Comparison of ENCODE assay signal across 1 cellular context in the genomic region with DNA sequence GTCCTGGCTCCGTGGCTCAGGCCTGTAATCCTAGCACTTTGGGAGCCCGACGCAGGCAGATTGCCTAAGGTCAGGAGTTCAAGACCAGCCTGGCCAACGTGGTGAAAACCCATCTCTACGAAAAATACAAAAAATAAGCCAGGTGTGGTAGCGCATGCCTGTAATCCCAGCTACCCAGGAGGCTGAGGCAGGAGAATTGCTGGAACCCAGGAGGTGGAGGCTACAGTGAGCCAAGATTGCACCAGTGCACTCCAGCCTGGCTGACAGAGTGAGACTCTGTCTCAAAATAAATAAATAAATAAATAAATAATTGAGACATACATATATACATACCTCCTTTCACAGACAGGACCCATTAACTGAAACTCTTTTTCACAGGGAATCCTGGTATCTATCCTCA.
TF ChIP-seq lines count a peak whose summit lies in the region.

No MANE protein-coding gene starts in this region.

TF ChIP-seq in GM12878, 131 proteins besides CTCF, POLR2A, EP300 and RAD21:
- peak; percentile 19; the same call in 1 of the 2 replicates for TF ChIP-seq FOXK2 (IDR thresholded peaks at IDR 0.05)
TF ChIP-seq in GM12878: peak in this region for 1; not testable (repeated sequence) for 130.
